ENCODE assay signal across 31 cellular contexts in the genomic region with DNA sequence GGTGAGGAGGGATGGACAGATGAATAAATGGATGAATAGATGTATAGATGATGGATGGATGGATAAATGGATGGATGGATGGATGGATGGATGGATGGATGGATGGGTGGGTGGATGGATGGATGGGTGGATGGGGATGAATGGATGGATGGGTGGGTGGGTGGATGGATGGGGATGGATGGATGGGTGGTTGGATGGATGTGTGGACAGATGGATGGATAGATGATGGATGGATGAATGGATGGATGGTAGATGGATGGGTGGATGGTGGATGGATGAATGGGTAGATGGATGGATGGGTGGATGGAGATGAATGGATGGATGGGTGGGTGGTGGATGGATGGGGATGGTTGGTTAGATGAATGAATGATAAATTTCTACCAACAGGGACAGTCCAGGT.
"Had no signal": no experiment of that assay in that cellular context is flagged by ENCODE, and none has a peak within 500 bp of the region (broad histone marks: within the 10 kb centered on the region; RNA-seq: fewer than 3 reads in every experiment).

No MANE protein-coding gene starts in this region.

- H3K4me1 ChIP-seq: neural progenitor cell, parathyroid adenoma, psoas muscle, suprapubic skin, testis, tibial artery, transverse colon, upper lobe of right lung, uterus had no signal

- H3K4me3 ChIP-seq: neural progenitor cell, ovary, psoas muscle, skin epidermis, smooth muscle cell, spleen, suprapubic skin, testis, tibial artery, transverse colon, upper lobe of right lung, uterus had no signal

- H3K36me3 Mint-ChIP-seq: stimulated activated memory B cell treated with anti-CD40 and anti-IgM and Interleukin-4, amounts not matched to agents 10 μg/mL and 1 μg/mL and 100 μg/mL, for 72 hours; type B pancreatic cell had no signal

- H3K27me3 Mint-ChIP-seq: type B pancreatic cell had no signal

- DNase-seq: naive thymus-derived CD4-positive, alpha-beta T cell; occipital lobe; ovary; posterior cingulate gyrus; psoas muscle; spleen; stimulated activated CD4-positive, alpha-beta T cell treated with anti-CD3 and anti-CD28 coated beads, Interleukin-12 subunit alpha, Interleukin-12 subunit beta, amount 100 ng/mL, for 4 hours; stimulated activated CD4-positive, alpha-beta T cell treated with anti-CD3 and anti-CD28 coated beads, Interleukin-1b, Interleukin-23, amount 100 ng/mL, for 48 hours; stimulated activated CD4-positive, alpha-beta T cell treated with anti-CD3 and anti-CD28 coated beads, Interleukin-4, amount 100 ng/mL, for 1 hour; stimulated activated CD4-positive, alpha-beta T cell treated with anti-CD3 and anti-CD28 coated beads, Interleukin-4, amount 100 ng/mL, for 4 hours; stimulated activated CD8-positive, alpha-beta memory T cell treated with anti-CD3 and anti-CD28 coated beads, Interleukin-4, amount 100 ng/mL, for 48 hours; stimulated activated naive CD4-positive, alpha-beta T cell; stimulated activated naive CD8-positive, alpha-beta T cell treated with anti-CD3 and anti-CD28 coated beads, Interleukin-15, amount 100 ng/mL, for 72 hours; stimulated activated naive CD8-positive, alpha-beta T cell treated with anti-CD3 and anti-CD28 coated beads, Interleukin-15, Interleukin-2, amounts not matched to agents 100 U/mL and 50 U/mL, for 24 hours; substantia nigra; testis; tibial artery; transverse colon; upper lobe of right lung; uterus had no signal

- H3K27ac ChIP-seq: neural progenitor cell, ovary, parathyroid adenoma, psoas muscle, skin epidermis, spleen, suprapubic skin, testis, tibial artery, transverse colon, upper lobe of right lung, uterus had no signal

- H3K4me2 ChIP-seq: neural progenitor cell, smooth muscle cell had no signal

- ATAC-seq: naive thymus-derived CD4-positive, alpha-beta T cell; psoas muscle; right cardiac atrium; sciatic nerve; stimulated activated memory B cell treated with anti-CD40 and anti-IgM and Interleukin-4, amounts not matched to agents 10 μg/mL and 1 μg/mL and 100 μg/mL, for 72 hours; stimulated activated naive CD8-positive, alpha-beta T cell treated with anti-CD3 and anti-CD28 coated beads, Interleukin-15, amount 100 ng/mL, for 72 hours; stimulated activated naive CD8-positive, alpha-beta T cell treated with anti-CD3 and anti-CD28 coated beads, Interleukin-15, Interleukin-2, amounts not matched to agents 100 U/mL and 50 U/mL, for 24 hours; upper lobe of right lung had no signal

- H3K4me3 Mint-ChIP-seq: naive thymus-derived CD4-positive, alpha-beta T cell; nephron; neural progenitor cell; stimulated activated memory B cell treated with anti-CD40 and anti-IgM and Interleukin-4, amounts not matched to agents 10 μg/mL and 1 μg/mL and 100 μg/mL, for 72 hours; stimulated activated naive CD8-positive, alpha-beta T cell treated with anti-CD3 and anti-CD28 coated beads, Interleukin-15, amount 100 ng/mL, for 72 hours; type B pancreatic cell had no signal

- H3K9me3 ChIP-seq: ovary, suprapubic skin, testis, transverse colon, uterus had no signal

- H3K9me3 Mint-ChIP-seq: stimulated activated naive CD8-positive, alpha-beta T cell treated with anti-CD3 and anti-CD28 coated beads, Interleukin-15, amount 100 ng/mL, for 72 hours; type B pancreatic cell had no signal

- H3K79me2 ChIP-seq: parathyroid adenoma had no signal

- H3K36me3 ChIP-seq: neural progenitor cell, ovary, spleen, suprapubic skin, tibial artery, transverse colon, upper lobe of right lung, uterus had no signal

- H3K27ac Mint-ChIP-seq: nephron; neural progenitor cell; progenitor cell of endocrine pancreas; stimulated activated memory B cell treated with anti-CD40 and anti-IgM and Interleukin-4, amounts not matched to agents 10 μg/mL and 1 μg/mL and 100 μg/mL, for 72 hours; stimulated activated naive CD8-positive, alpha-beta T cell treated with anti-CD3 and anti-CD28 coated beads, Interleukin-15, amount 100 ng/mL, for 72 hours; type B pancreatic cell had no signal

- H3K4me1 Mint-ChIP-seq: nephron; stimulated activated memory B cell treated with anti-CD40 and anti-IgM and Interleukin-4, amounts not matched to agents 10 μg/mL and 1 μg/mL and 100 μg/mL, for 72 hours; stimulated activated naive CD8-positive, alpha-beta T cell treated with anti-CD3 and anti-CD28 coated beads, Interleukin-15, amount 100 ng/mL, for 72 hours had no signal

- H2AFZ ChIP-seq: neural progenitor cell, parathyroid adenoma had no signal

- H3K9ac ChIP-seq: neural progenitor cell, parathyroid adenoma had no signal

- H3K27me3 ChIP-seq: neural progenitor cell, ovary, spleen, testis, transverse colon, upper lobe of right lung, uterus had no signal
